Comparison of ENCODE assay signal across 1 cellular context in the genomic region with DNA sequence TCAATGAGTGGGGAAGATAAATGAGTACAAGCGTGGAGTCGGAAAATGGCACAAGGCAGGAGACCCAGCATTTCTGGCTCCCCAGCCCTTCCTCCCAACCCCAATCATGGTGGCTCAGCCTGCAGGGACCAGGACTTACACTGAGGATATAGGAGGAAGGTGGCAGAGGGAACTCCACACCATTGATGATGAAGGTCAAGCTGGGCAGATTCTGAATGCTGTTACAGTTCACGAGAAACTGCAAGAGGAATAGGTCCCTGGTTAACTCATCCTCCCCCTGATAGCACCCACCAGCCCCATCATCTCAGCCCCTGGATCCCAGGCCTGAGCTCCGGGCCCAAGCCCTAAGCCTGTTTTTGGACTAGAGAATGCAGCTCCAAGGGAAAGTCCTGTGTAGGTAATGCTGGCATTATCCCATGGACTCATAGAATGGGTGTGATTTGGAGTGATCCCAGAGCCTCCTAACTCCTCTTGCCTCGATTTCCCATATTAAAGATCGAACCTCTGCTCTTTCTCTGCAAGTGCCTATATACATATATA.
TF ChIP-seq lines count a peak whose summit lies in the region.

No MANE protein-coding gene starts in this region.

TF ChIP-seq in H1, 55 proteins besides CTCF, POLR2A, EP300 and RAD21:
- TF ChIP-seq SIX5 (IDR thresholded peaks at IDR 0.05; ENCODE audit: low read depth, low read length) (no peak), TBP (IDR thresholded peaks at IDR 0.05; ENCODE audit: low read depth, low read length) (no peak), CEBPB (IDR thresholded peaks at IDR 0.05; ENCODE audit: low read depth, low read length) (no peak), ASH2L (IDR thresholded peaks at IDR 0.05; ENCODE audit: low read length) (no peak), CHD2 (IDR thresholded peaks at IDR 0.05; ENCODE audit: low read length) (no peak), JUND (IDR thresholded peaks at IDR 0.05; ENCODE audit: low read length) (no peak), YY1 (IDR thresholded peaks at IDR 0.05; ENCODE audit: low read depth, low read length) (no peak), SRF (IDR thresholded peaks at IDR 0.05; ENCODE audit: low read depth, low read length) (no peak), NANOG (IDR thresholded peaks at IDR 0.05; ENCODE audit: insufficient read depth, low read depth, low read length, poor library complexity, severe bottlenecking) (no peak), SAP30 (IDR thresholded peaks at IDR 0.05; ENCODE audit: insufficient read depth, insufficient replicate concordance, low read length) (no peak), CREB1 (IDR thresholded peaks at IDR 0.05) (no peak), ZNF274 (IDR thresholded peaks at IDR 0.05; ENCODE audit: borderline replicate concordance, extremely low read depth, low read length) (no peak), CTBP2 (IDR thresholded peaks at IDR 0.05; ENCODE audit: borderline replicate concordance, insufficient read depth, insufficient read length, low read length) (no peak), MAFK (IDR thresholded peaks at IDR 0.05; ENCODE audit: low read depth, low read length) (no peak), CBX5 (IDR thresholded peaks at IDR 0.05; ENCODE audit: low read depth, low read length) (no peak), FOSL1 (IDR thresholded peaks at IDR 0.05; ENCODE audit: insufficient read depth, low read depth, low read length) (no peak), SP4 (IDR thresholded peaks at IDR 0.05; ENCODE audit: low read length) (no peak)
- TF ChIP-seq, protein P1, sequence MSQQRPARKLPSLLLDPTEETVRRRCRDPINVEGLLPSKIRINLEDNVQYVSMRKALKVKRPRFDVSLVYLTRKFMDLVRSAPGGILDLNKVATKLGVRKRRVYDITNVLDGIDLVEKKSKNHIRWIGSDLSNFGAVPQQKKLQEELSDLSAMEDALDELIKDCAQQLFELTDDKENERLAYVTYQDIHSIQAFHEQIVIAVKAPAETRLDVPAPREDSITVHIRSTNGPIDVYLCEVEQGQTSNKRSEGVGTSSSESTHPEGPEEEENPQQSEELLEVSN (IDR thresholded peaks at IDR 0.05) = no peak
- TF ChIP-seq, protein P2, sequence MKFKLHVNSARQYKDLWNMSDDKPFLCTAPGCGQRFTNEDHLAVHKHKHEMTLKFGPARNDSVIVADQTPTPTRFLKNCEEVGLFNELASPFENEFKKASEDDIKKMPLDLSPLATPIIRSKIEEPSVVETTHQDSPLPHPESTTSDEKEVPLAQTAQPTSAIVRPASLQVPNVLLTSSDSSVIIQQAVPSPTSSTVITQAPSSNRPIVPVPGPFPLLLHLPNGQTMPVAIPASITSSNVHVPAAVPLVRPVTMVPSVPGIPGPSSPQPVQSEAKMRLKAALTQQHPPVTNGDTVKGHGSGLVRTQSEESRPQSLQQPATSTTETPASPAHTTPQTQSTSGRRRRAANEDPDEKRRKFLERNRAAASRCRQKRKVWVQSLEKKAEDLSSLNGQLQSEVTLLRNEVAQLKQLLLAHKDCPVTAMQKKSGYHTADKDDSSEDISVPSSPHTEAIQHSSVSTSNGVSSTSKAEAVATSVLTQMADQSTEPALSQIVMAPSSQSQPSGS (IDR thresholded peaks at IDR 0.05; ENCODE audit: low read length) = no peak
- TF ChIP-seq, protein P3, sequence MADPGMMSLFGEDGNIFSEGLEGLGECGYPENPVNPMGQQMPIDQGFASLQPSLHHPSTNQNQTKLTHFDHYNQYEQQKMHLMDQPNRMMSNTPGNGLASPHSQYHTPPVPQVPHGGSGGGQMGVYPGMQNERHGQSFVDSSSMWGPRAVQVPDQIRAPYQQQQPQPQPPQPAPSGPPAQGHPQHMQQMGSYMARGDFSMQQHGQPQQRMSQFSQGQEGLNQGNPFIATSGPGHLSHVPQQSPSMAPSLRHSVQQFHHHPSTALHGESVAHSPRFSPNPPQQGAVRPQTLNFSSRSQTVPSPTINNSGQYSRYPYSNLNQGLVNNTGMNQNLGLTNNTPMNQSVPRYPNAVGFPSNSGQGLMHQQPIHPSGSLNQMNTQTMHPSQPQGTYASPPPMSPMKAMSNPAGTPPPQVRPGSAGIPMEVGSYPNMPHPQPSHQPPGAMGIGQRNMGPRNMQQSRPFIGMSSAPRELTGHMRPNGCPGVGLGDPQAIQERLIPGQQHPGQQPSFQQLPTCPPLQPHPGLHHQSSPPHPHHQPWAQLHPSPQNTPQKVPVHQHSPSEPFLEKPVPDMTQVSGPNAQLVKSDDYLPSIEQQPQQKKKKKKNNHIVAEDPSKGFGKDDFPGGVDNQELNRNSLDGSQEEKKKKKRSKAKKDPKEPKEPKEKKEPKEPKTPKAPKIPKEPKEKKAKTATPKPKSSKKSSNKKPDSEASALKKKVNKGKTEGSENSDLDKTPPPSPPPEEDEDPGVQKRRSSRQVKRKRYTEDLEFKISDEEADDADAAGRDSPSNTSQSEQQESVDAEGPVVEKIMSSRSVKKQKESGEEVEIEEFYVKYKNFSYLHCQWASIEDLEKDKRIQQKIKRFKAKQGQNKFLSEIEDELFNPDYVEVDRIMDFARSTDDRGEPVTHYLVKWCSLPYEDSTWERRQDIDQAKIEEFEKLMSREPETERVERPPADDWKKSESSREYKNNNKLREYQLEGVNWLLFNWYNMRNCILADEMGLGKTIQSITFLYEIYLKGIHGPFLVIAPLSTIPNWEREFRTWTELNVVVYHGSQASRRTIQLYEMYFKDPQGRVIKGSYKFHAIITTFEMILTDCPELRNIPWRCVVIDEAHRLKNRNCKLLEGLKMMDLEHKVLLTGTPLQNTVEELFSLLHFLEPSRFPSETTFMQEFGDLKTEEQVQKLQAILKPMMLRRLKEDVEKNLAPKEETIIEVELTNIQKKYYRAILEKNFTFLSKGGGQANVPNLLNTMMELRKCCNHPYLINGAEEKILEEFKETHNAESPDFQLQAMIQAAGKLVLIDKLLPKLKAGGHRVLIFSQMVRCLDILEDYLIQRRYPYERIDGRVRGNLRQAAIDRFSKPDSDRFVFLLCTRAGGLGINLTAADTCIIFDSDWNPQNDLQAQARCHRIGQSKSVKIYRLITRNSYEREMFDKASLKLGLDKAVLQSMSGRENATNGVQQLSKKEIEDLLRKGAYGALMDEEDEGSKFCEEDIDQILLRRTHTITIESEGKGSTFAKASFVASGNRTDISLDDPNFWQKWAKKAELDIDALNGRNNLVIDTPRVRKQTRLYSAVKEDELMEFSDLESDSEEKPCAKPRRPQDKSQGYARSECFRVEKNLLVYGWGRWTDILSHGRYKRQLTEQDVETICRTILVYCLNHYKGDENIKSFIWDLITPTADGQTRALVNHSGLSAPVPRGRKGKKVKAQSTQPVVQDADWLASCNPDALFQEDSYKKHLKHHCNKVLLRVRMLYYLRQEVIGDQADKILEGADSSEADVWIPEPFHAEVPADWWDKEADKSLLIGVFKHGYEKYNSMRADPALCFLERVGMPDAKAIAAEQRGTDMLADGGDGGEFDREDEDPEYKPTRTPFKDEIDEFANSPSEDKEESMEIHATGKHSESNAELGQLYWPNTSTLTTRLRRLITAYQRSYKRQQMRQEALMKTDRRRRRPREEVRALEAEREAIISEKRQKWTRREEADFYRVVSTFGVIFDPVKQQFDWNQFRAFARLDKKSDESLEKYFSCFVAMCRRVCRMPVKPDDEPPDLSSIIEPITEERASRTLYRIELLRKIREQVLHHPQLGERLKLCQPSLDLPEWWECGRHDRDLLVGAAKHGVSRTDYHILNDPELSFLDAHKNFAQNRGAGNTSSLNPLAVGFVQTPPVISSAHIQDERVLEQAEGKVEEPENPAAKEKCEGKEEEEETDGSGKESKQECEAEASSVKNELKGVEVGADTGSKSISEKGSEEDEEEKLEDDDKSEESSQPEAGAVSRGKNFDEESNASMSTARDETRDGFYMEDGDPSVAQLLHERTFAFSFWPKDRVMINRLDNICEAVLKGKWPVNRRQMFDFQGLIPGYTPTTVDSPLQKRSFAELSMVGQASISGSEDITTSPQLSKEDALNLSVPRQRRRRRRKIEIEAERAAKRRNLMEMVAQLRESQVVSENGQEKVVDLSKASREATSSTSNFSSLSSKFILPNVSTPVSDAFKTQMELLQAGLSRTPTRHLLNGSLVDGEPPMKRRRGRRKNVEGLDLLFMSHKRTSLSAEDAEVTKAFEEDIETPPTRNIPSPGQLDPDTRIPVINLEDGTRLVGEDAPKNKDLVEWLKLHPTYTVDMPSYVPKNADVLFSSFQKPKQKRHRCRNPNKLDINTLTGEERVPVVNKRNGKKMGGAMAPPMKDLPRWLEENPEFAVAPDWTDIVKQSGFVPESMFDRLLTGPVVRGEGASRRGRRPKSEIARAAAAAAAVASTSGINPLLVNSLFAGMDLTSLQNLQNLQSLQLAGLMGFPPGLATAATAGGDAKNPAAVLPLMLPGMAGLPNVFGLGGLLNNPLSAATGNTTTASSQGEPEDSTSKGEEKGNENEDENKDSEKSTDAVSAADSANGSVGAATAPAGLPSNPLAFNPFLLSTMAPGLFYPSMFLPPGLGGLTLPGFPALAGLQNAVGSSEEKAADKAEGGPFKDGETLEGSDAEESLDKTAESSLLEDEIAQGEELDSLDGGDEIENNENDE (IDR thresholded peaks at IDR 0.05; ENCODE audit: insufficient replicate concordance, low read length) = no peak
TF ChIP-seq in H1: peak in this region for 0.
